1 cellular context compared by ENCODE assay signal in genomic region chr4:126777649-126778048, GRCh38.
TF ChIP-seq lines count a peak whose summit lies in the region.

No MANE protein-coding gene starts in this region.

TF ChIP-seq in SK-N-SH treated with all-trans-retinoic acid at 6 μM for 48 hours, 23 proteins besides CTCF, POLR2A, EP300 and RAD21 (continued from another document):
- no peak for TF ChIP-seq TSHZ2 (CRISPR knock-in tag; IDR thresholded peaks at IDR 0.05)
